ENCODE assay signal across 5 cellular contexts in genomic region chr2:119801989-119802388, GRCh38. TPM values are rescaled to one million over a fixed set of nuclear protein-coding genes. Genes with fewer than 3 reads are reported as not detected.
DNase-seq lines count a peak whose midpoint lies in the region; ATAC-seq and TF ChIP-seq lines count a peak whose summit lies in the region.
"Not testable (repeated sequence)": the region's sequence is repeated elsewhere in the genome, so short reads cannot be mapped to it uniquely, and the experiment has no call there.

No MANE protein-coding gene starts in this region.

- not testable (repeated sequence) for H3K9me3 ChIP-seq in T-helper 17 cell (ENCODE audit: control insufficient read depth, low read length, poor library complexity, severe bottlenecking)

- H3K4me3 ChIP-seq in GM23338; mesendoderm (ENCODE audit: low read length): not testable (repeated sequence)

- H4K5ac ChIP-seq in mesendoderm (ENCODE audit: low read length) = not testable (repeated sequence)

- H3K27ac ChIP-seq in GM23338 (ENCODE audit: low read depth) = peak overlapping the region; percentile 40; the same call in 1 of the 2 replicates
- H3K27ac ChIP-seq in mesendoderm (ENCODE audit: low read depth, low read length) = not testable (repeated sequence)

- not testable (repeated sequence) for H3K9me2 ChIP-seq in GM23338 (ENCODE audit: insufficient read depth)

- not testable (repeated sequence) for H3K36me3 ChIP-seq in GM23338 (ENCODE audit: insufficient read depth); mesendoderm (ENCODE audit: control insufficient read depth, insufficient read depth, low read length)

- H3K27me3 ChIP-seq in GM23338 (ENCODE audit: insufficient read depth); mesendoderm (ENCODE audit: insufficient read depth, low read length, poor library complexity): not testable (repeated sequence)

- H2BK5ac ChIP-seq in mesendoderm (ENCODE audit: low read length) = not testable (repeated sequence)

- not testable (repeated sequence) for H3K27me3 Mint-ChIP-seq in GM23338 (ENCODE audit: insufficient read depth, low read depth, poor library complexity); T-helper 17 cell; central memory CD8-positive, alpha-beta T cell; endothelial cell (ENCODE audit: unreplicated experiment)

- DNase-seq in GM23338 (ENCODE audit: low spot score) (peak; percentile 37), mesendoderm (peak; percentile 37)
- not testable (repeated sequence) for DNase-seq in T-helper 17 cell; central memory CD8-positive, alpha-beta T cell (ENCODE audit: low spot score in 2 of 2); endothelial cell (ENCODE audit: low spot score)

- H3K79me1 ChIP-seq in mesendoderm (ENCODE audit: low read length) = not testable (repeated sequence)

- peaks cover 24% of the 10 kb centered on the region for H3K9me3 Mint-ChIP-seq in GM23338
- not testable (repeated sequence) for H3K9me3 Mint-ChIP-seq in central memory CD8-positive, alpha-beta T cell; endothelial cell (ENCODE audit: unreplicated experiment)

- H3K4me1 ChIP-seq in GM23338 (ENCODE audit: insufficient read depth) = peaks cover 42% of the 10 kb centered on the region
- not testable (repeated sequence) for H3K4me1 ChIP-seq in mesendoderm (ENCODE audit: control insufficient read depth, low read depth, low read length)

- H4K8ac ChIP-seq in mesendoderm (ENCODE audit: low read depth, low read length) = not testable (repeated sequence)

- not testable (repeated sequence) for H3K56ac ChIP-seq in mesendoderm (ENCODE audit: low read length)

- H3K27ac Mint-ChIP-seq in GM23338 (peak overlapping the region; percentile 81), T-helper 17 cell (peak overlapping the region; percentile 74), endothelial cell (ENCODE audit: unreplicated experiment) (peak overlapping the region; percentile 93)
- peak overlapping the region; percentile 69 for H3K27ac Mint-ChIP-seq in central memory CD8-positive, alpha-beta T cell (ENCODE audit: low read depth)

- 0 out of 2 replicates have a peak overlapping the region, but pooled peaks have one; percentile 17 for H3K4me2 ChIP-seq in GM23338
- H3K4me2 ChIP-seq in mesendoderm (ENCODE audit: low read length) = not testable (repeated sequence)

- H3K4me3 Mint-ChIP-seq in GM23338; central memory CD8-positive, alpha-beta T cell; endothelial cell (ENCODE audit: unreplicated experiment): not testable (repeated sequence)
- H3K4me3 Mint-ChIP-seq in T-helper 17 cell = peak overlapping the region; percentile 19

- not testable (repeated sequence) for H3K4ac ChIP-seq in mesendoderm (ENCODE audit: low read depth, low read length)

- no CpG with 5 or more reads among the region's 10 CpGs for WGBS in mesendoderm (ENCODE audit: extremely low coverage, insufficient coverage, low lambda C conversion rate)

- not testable (repeated sequence) for H2BK15ac ChIP-seq in mesendoderm (replicated peaks; ENCODE audit: low read depth)

- not testable (repeated sequence) for H3K18ac ChIP-seq in mesendoderm (ENCODE audit: low read length)

- not testable (repeated sequence) for H2AK5ac ChIP-seq in mesendoderm (ENCODE audit: low read length)

- not testable (repeated sequence) for H2AFZ ChIP-seq in GM23338

- H3K79me2 ChIP-seq in GM23338 (replicated peaks; ENCODE audit: insufficient read depth) (peaks cover 100% of the 10 kb centered on the region), mesendoderm (ENCODE audit: control insufficient read depth, insufficient read depth, low read length) (peaks cover 20% of the 10 kb centered on the region)

- ATAC-seq in GM23338 = peak; percentile 97
- not testable (repeated sequence) for ATAC-seq in T-helper 17 cell; central memory CD8-positive, alpha-beta T cell (replicated peaks; ENCODE audit: extremely low read depth, poor library complexity, severe bottlenecking)

- H3K36me3 Mint-ChIP-seq in GM23338 (ENCODE audit: low read depth) = peaks cover 34% of the 10 kb centered on the region
- H3K36me3 Mint-ChIP-seq in T-helper 17 cell (ENCODE audit: low read depth); central memory CD8-positive, alpha-beta T cell (ENCODE audit: insufficient read depth): not testable (repeated sequence)
- peaks cover 16% of the 10 kb centered on the region for H3K36me3 Mint-ChIP-seq in endothelial cell (ENCODE audit: low read depth, unreplicated experiment)

- not testable (repeated sequence) for H3K23ac ChIP-seq in mesendoderm (ENCODE audit: low read length)

- H3K4me1 Mint-ChIP-seq in GM23338 = peaks cover 76% of the 10 kb centered on the region
- H3K4me1 Mint-ChIP-seq in T-helper 17 cell = peaks cover 49% of the 10 kb centered on the region
- peaks cover 73% of the 10 kb centered on the region for H3K4me1 Mint-ChIP-seq in central memory CD8-positive, alpha-beta T cell
- H3K4me1 Mint-ChIP-seq in endothelial cell (ENCODE audit: unreplicated experiment) = peaks cover 27% of the 10 kb centered on the region

- H4K20me1 ChIP-seq in GM23338 (replicated peaks; ENCODE audit: insufficient read depth) = not testable (repeated sequence)

- TF ChIP-seq CTCF in GM23338 (conservative IDR thresholded peaks at IDR 0.05; ENCODE audit: low read depth in 2 of 2); endothelial cell (IDR thresholded peaks at IDR 0.05; ENCODE audit: unreplicated experiment): not testable (repeated sequence)

- not testable (repeated sequence) for H3K9ac ChIP-seq in mesendoderm (ENCODE audit: low read length)

- not testable (repeated sequence) for H3F3A ChIP-seq in GM23338 (replicated peaks; ENCODE audit: low read depth)

- H2BK120ac ChIP-seq in mesendoderm (ENCODE audit: low read depth, low read length) = not testable (repeated sequence)

RNA-seq across cellular contexts. Expression of gene PTPN4, which starts 42.3 kb away (rescaled TPM):
- 89.4 and 90.4 TPM in 2 replicates for total RNA-seq in GM23338 (2014; rRNA removed; shearing (Covaris generic))
- 25.1 and 41.6 TPM in 2 replicates for polyA plus RNA-seq in GM23338 (2016; fragmentation: Nextera tagmentation; extraction: Ambion mirVana)
- total RNA-seq in T-helper 17 cell (100 to 1,000 TPM; 128 to 149 TPM), endothelial cell (ENCODE audit: unreplicated experiment) (51.0 TPM)
- polyA plus RNA-seq in mesendoderm (2013, experiment 1 of 2) = 11.0 TPM
- 11.4 TPM for polyA plus RNA-seq in mesendoderm (2013, experiment 2 of 2)
